In the genomic region with DNA sequence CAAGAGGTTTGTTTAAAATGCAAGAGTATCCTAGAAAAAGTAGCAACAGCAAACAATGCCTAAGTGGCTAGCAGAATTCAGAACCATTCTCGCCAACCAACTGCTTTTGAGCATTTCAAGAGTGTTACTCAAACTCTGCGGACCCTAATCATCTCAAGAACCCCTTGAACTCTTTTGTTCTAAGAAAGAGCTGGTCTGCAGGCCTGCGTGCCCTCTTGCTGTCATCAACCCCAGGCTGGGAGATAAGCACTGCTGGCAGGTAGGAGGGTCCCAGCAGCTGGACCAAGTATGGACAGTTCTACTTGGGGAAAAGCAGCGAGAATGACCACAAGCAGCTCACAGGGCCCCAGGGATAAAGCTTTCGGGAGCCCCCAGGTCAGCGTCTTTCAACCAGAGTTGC, we compare ENCODE assay signal across 21 cellular contexts. TPM values are rescaled to one million over a fixed set of nuclear protein-coding genes. Genes with fewer than 3 reads are reported as not detected.
DNase-seq lines count a peak whose midpoint lies in the region; ATAC-seq and TF ChIP-seq lines count a peak whose summit lies in the region.
"Had no signal": no experiment of that assay in that cellular context is flagged by ENCODE, and none has a peak within 500 bp of the region (broad histone marks: within the 10 kb centered on the region; RNA-seq: fewer than 3 reads in every experiment).

No MANE protein-coding gene starts in this region.

- no peaks in the 10 kb centered on the region for H3K36me3 Mint-ChIP-seq in endodermal cell (ENCODE audit: low read depth)
- H3K36me3 Mint-ChIP-seq: naive B cell had no signal

- H3K27me3 Mint-ChIP-seq in endodermal cell (ENCODE audit: insufficient read depth), result no peaks in the 10 kb centered on the region
- H3K27me3 Mint-ChIP-seq: central memory CD8-positive, alpha-beta T cell; naive B cell had no signal

- no peak for ATAC-seq in left cardiac atrium
- ATAC-seq: psoas muscle had no signal

- peaks cover 59% of the 10 kb centered on the region for H3K4me1 Mint-ChIP-seq in endodermal cell
- H3K4me1 Mint-ChIP-seq: central memory CD8-positive, alpha-beta T cell; naive B cell had no signal

- H3K27me3 ChIP-seq in cardiac muscle cell, result no peaks in the 10 kb centered on the region
- no peaks in the 10 kb centered on the region for H3K27me3 ChIP-seq in endodermal cell (ENCODE audit: control insufficient read depth, insufficient read depth, low read length, poor library complexity, severe bottlenecking)
- no peaks in the 10 kb centered on the region for H3K27me3 ChIP-seq in mucosa of rectum (ENCODE audit: control insufficient read depth in 2 of 2, insufficient read depth in 2 of 2, low read length in 2 of 2)

- H3K4me3 ChIP-seq in cardiac muscle cell (no peak overlapping the region), endodermal cell (ENCODE audit: low read length) (peak overlapping the region; percentile 56), mucosa of rectum (ENCODE audit: low read length in 2 of 2) (no peak overlapping the region)
- H3K4me3 ChIP-seq: lower lobe of right lung, psoas muscle, skin epidermis had no signal

- H3K27ac Mint-ChIP-seq in endodermal cell, result peak overlapping the region; percentile 73
- H3K27ac Mint-ChIP-seq: naive B cell; T-helper 1 cell treated with Interleukin-12 subunit alpha and Interleukin-12 subunit beta and Interleukin-4 antibody, amounts not matched to agents 30 μg/mL and 1 μg/mL, for 36 hours had no signal

- no peak for TF ChIP-seq CTCF in cardiac muscle cell (IDR thresholded peaks at IDR 0.05; ENCODE audit: low read depth, low read length)
- TF ChIP-seq CTCF in endodermal cell (conservative IDR thresholded peaks at IDR 0.05), result no peak

- no peaks in the 10 kb centered on the region for H3K36me3 ChIP-seq in cardiac muscle cell
- H3K36me3 ChIP-seq in endodermal cell (ENCODE audit: control insufficient read depth, insufficient read depth, low read length), result peaks cover 13% of the 10 kb centered on the region
- H3K36me3 ChIP-seq in mucosa of rectum (ENCODE audit: control insufficient read depth in 2 of 2, insufficient read depth in 2 of 2, low read length in 2 of 2), result no peaks in the 10 kb centered on the region
- H3K36me3 ChIP-seq: lower lobe of right lung had no signal

- peak in 1 of 2 donors; percentile 86 for DNase-seq in cardiac muscle cell (ENCODE audit: low read depth in 1 of 2, low spot score in 1 of 2)
- DNase-seq in left cardiac atrium, result no peak
- DNase-seq in endodermal cell, result peak; percentile 63
- DNase-seq in anterior cingulate cortex (lab: John Stamatoyannopoulos, UW), result no peak
- DNase-seq in A172 (ENCODE audit: low spot score), result no peak
- DNase-seq in kidney glomerular epithelial cell (lab: John Stamatoyannopoulos, UW), result no peak
- no peak for DNase-seq in inferior parietal cortex (ENCODE audit: extremely low spot score)
- DNase-seq: activated CD4-positive, alpha-beta T cell treated with anti-CD3 and anti-CD28 coated beads, Interleukin-2, amount 50 U/mL, for 4 hours; activated gamma-delta T cell treated with Interleukin-2 at 50 U/mL for 16 hours; DMS 273 treated with DMSO at 0.1 percent for 48 hours; lower lobe of right lung; naive B cell; NCI-H446 treated with DMSO at 0.1 percent for 48 hours; NK-92 treated with Interleukin-12 subunit alpha and Interleukin-12 subunit beta, amount 100 ng/mL, for 24 hours; psoas muscle; stimulated activated CD4-positive, alpha-beta T cell treated with anti-CD3 and anti-CD28 coated beads, Interleukin-2, amount 100 ng/mL, for 48 hours had no signal

- no peaks in the 10 kb centered on the region for H3K9me3 Mint-ChIP-seq in endodermal cell
- H3K9me3 Mint-ChIP-seq: T-helper 1 cell treated with Interleukin-12 subunit alpha and Interleukin-12 subunit beta and Interleukin-4 antibody, amounts not matched to agents 30 μg/mL and 1 μg/mL, for 36 hours had no signal

- intact Hi-C loops in left cardiac atrium (cut with DNase I), result no loop called here

- H3K9me3 ChIP-seq in cardiac muscle cell (ENCODE audit: low read depth) (no peaks in the 10 kb centered on the region), endodermal cell (ENCODE audit: control insufficient read depth, low read length) (no peaks in the 10 kb centered on the region), mucosa of rectum (ENCODE audit: control insufficient read depth in 2 of 2, low read length in 2 of 2) (no peaks in the 10 kb centered on the region)
- H3K9me3 ChIP-seq: lower lobe of right lung, psoas muscle had no signal

- H3K9ac ChIP-seq in endodermal cell (ENCODE audit: extremely low read depth, low read length, poor library complexity, severe bottlenecking), result peak overlapping the region; percentile 14
- H3K9ac ChIP-seq in mucosa of rectum (ENCODE audit: low read depth in 1 of 2, low read length in 2 of 2), result no peak overlapping the region

- peak overlapping the region; percentile 91 for H3K27ac ChIP-seq in cardiac muscle cell
- H3K27ac ChIP-seq in endodermal cell (ENCODE audit: low read depth, low read length), result peak overlapping the region; percentile 87
- H3K27ac ChIP-seq in mucosa of rectum (ENCODE audit: low read depth in 2 of 2, low read length in 2 of 2), result peak overlapping the region; percentile 12 to 95
- H3K27ac ChIP-seq: HL-60, lower lobe of right lung, psoas muscle, skin epidermis had no signal

- WGBS in endodermal cell (ENCODE audit: insufficient coverage in 1 of 2, insufficient read length in 1 of 2), 2 experiments, result 25 to 81% methylated on average over 1 to 6 of the region's 6 CpGs

- H3K4me1 ChIP-seq in cardiac muscle cell (ENCODE audit: low read depth) (peaks cover 32% of the 10 kb centered on the region), endodermal cell (ENCODE audit: control insufficient read depth, insufficient read depth, low read length) (peaks cover 26% of the 10 kb centered on the region), mucosa of rectum (ENCODE audit: control insufficient read depth in 2 of 2, insufficient read depth in 2 of 2, low read length in 2 of 2) (peaks cover 36 to 51% of the 10 kb centered on the region in 2 donors)

- H3K4me3 Mint-ChIP-seq in endodermal cell, result peak overlapping the region; percentile 28
- H3K4me3 Mint-ChIP-seq: central memory CD8-positive, alpha-beta T cell; T-helper 1 cell treated with Interleukin-12 subunit alpha and Interleukin-12 subunit beta and Interleukin-4 antibody, amounts not matched to agents 30 μg/mL and 1 μg/mL, for 36 hours had no signal

RNA-seq across cellular contexts. Expression of a gene that starts 38.3 kb away (rescaled TPM):
- total RNA-seq in cardiac muscle cell, result 7.1 and 9.3 TPM in 2 replicates
- 8.2 and 15.2 TPM in 2 replicates for polyA plus RNA-seq in cardiac muscle cell
- total RNA-seq in left cardiac atrium, result 1 to 10 TPM; 3.8 to 7.7 TPM
- total RNA-seq in endodermal cell, result 10 to 100 TPM; 40.0 to 89.2 TPM
- 50.6 TPM for polyA plus RNA-seq in endodermal cell (2013, experiment 1 of 2)
- 51.3 TPM for polyA plus RNA-seq in endodermal cell (2013, experiment 2 of 2)
- 5.2 and 9.4 TPM in 2 replicates for total RNA-seq in A172 (2014; rRNA removed; shearing (Covaris generic))
